15 cellular contexts compared by ENCODE assay signal in the genomic region with DNA sequence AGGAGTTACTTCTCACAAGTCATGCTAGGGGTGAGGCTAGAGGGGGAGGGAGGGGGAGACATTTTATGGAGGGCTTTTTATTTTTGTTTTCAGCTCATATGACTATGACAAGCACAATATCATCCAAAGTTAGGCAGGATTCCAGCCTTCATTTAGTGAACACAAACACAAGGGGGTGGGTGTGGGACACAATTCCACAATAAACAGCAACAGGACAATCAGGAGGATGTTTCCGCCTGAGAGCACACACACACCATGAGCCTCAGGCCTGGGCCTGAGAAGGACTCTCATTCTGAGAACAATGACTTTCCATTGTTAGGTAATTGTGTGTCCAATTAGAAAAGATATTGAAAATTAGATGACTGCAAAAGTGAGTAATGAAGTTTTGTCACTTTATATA.
DNase-seq lines count a peak whose midpoint lies in the region; ATAC-seq and TF ChIP-seq lines count a peak whose summit lies in the region.
"Had no signal": no experiment of that assay in that cellular context is flagged by ENCODE, and none has a peak within 500 bp of the region (broad histone marks: within the 10 kb centered on the region; RNA-seq: fewer than 3 reads in every experiment).

No MANE protein-coding gene starts in this region.

- peaks cover 50% of the 10 kb centered on the region for H3K4me1 ChIP-seq in A673 (ENCODE audit: insufficient read depth, low read length, poor library complexity, severe bottlenecking)
- H3K4me1 ChIP-seq: uterus had no signal

- POLR2A ChIA-PET in A673 (lab: Charles Lee; ENCODE audit: low non-redundant PET): no interaction called here
- POLR2A ChIA-PET in CD4-positive, alpha-beta T cell (lab: Charles Lee): no interaction called here
- POLR2A ChIA-PET in activated CD4-positive, alpha-beta memory T cell treated with anti-CD3 and anti-CD28 coated beads for 36 hours (lab: Charles Lee): interaction anchor here (0.6 to 1.0 kb wide), 2 partner anchors 63 to 149 kb away, joined by 3 read pairs; no protein-coding TSS in a partner anchor

- no peaks in the 10 kb centered on the region for H3K9me3 ChIP-seq in A673 (ENCODE audit: low read depth, low read length, poor library complexity, severe bottlenecking)
- H3K9me3 ChIP-seq in CD4-positive, alpha-beta T cell (ENCODE audit: control insufficient read depth, low read length): no peaks in the 10 kb centered on the region
- H3K9me3 ChIP-seq: BLaER1, stomach, uterus had no signal

- no peak for ATAC-seq in CD4-positive, alpha-beta T cell (ENCODE audit: poor library complexity)
- ATAC-seq in GM21447 (IDR thresholded peaks at IDR 0.05; ENCODE audit: unreplicated experiment) (no peak), GM18517 (IDR thresholded peaks at IDR 0.05; ENCODE audit: unreplicated experiment) (no peak)

- DNase-seq in A673 (ENCODE audit: low spot score): no peak
- DNase-seq in CD4-positive, alpha-beta T cell: no peak
- DNase-seq in activated CD4-positive, alpha-beta memory T cell treated with anti-CD3 and anti-CD28 coated beads for 36 hours: no peak
- DNase-seq in globus pallidus (ENCODE audit: low spot score): peak; percentile 25
- DNase-seq in epidermal melanocyte (ENCODE audit: insufficient read length, low spot score): no peak
- no peak for DNase-seq in SHP77 (lab: John Stamatoyannopoulos, UW)
- DNase-seq: NCI-H446, OCI-M1, small intestine, stomach, uterus had no signal

- intact Hi-C loops in A673 (cut with micrococcal nuclease; ENCODE audit: unreplicated experiment): no loop called here
- intact Hi-C loops in CD4-positive, alpha-beta T cell (cut with DNase I, micrococcal nuclease): no loop called here
- intact Hi-C loops in activated CD4-positive, alpha-beta memory T cell treated with anti-CD3 and anti-CD28 coated beads for 36 hours (cut with micrococcal nuclease): no loop called here

- no peak overlapping the region for H3K4me3 Mint-ChIP-seq in CD4-positive, alpha-beta T cell
- no peak overlapping the region for H3K4me3 Mint-ChIP-seq in activated CD4-positive, alpha-beta memory T cell treated with anti-CD3 and anti-CD28 coated beads for 36 hours

- CTCF ChIA-PET in A673 (lab: Charles Lee): no interaction called here
- CTCF ChIA-PET in CD4-positive, alpha-beta T cell (lab: Charles Lee): no interaction called here
- CTCF ChIA-PET in activated CD4-positive, alpha-beta memory T cell treated with anti-CD3 and anti-CD28 coated beads for 36 hours (lab: Charles Lee): no interaction called here

- H3K4me1 Mint-ChIP-seq in CD4-positive, alpha-beta T cell (ENCODE audit: low read depth): peaks cover 64% of the 10 kb centered on the region
- H3K4me1 Mint-ChIP-seq in activated CD4-positive, alpha-beta memory T cell treated with anti-CD3 and anti-CD28 coated beads for 36 hours (ENCODE audit: low read depth): peaks cover 51% of the 10 kb centered on the region

- no peaks in the 10 kb centered on the region for H3K9me3 Mint-ChIP-seq in CD4-positive, alpha-beta T cell
- H3K9me3 Mint-ChIP-seq in activated CD4-positive, alpha-beta memory T cell treated with anti-CD3 and anti-CD28 coated beads for 36 hours: no peaks in the 10 kb centered on the region

- no peaks in the 10 kb centered on the region for H3K27me3 ChIP-seq in A673 (replicated peaks; ENCODE audit: insufficient read depth, low read depth, low read length, poor library complexity)
- no peaks in the 10 kb centered on the region for H3K27me3 ChIP-seq in CD4-positive, alpha-beta T cell (ENCODE audit: control insufficient read depth, insufficient read depth, low read length)
- H3K27me3 ChIP-seq: BLaER1, stomach, uterus had no signal

- H3K27ac Mint-ChIP-seq in CD4-positive, alpha-beta T cell: peak overlapping the region; percentile 74
- peak overlapping the region; percentile 88 for H3K27ac Mint-ChIP-seq in activated CD4-positive, alpha-beta memory T cell treated with anti-CD3 and anti-CD28 coated beads for 36 hours

- H3K27ac ChIP-seq in A673 (ENCODE audit: low read depth, low read length, poor library complexity, severe bottlenecking): peak overlapping the region; percentile 26
- no peak overlapping the region for H3K27ac ChIP-seq in CD4-positive, alpha-beta T cell (ENCODE audit: low read depth, low read length)
- H3K27ac ChIP-seq: BLaER1, stomach, uterus had no signal

- BruUV-seq in A673 (replicated peaks; lab: Mats Ljungman, UMichigan): no TSS peak

- no peak overlapping the region for H3K4me3 ChIP-seq in A673 (ENCODE audit: low read depth, low read length, poor library complexity, severe bottlenecking)
- H3K4me3 ChIP-seq: BLaER1, SK-N-MC, stomach, uterus had no signal

- no peaks in the 10 kb centered on the region for H3K27me3 Mint-ChIP-seq in CD4-positive, alpha-beta T cell
- H3K27me3 Mint-ChIP-seq in activated CD4-positive, alpha-beta memory T cell treated with anti-CD3 and anti-CD28 coated beads for 36 hours: no peaks in the 10 kb centered on the region

- no peak for TF ChIP-seq CTCF in A673 (conservative IDR thresholded peaks at IDR 0.05; ENCODE audit: low read depth, low read length)
- TF ChIP-seq CTCF in CD4-positive, alpha-beta T cell (IDR thresholded peaks at IDR 0.05): no peak

- peaks cover 95% of the 10 kb centered on the region for H3K36me3 Mint-ChIP-seq in CD4-positive, alpha-beta T cell (ENCODE audit: low read depth)
- H3K36me3 Mint-ChIP-seq in activated CD4-positive, alpha-beta memory T cell treated with anti-CD3 and anti-CD28 coated beads for 36 hours: peaks cover 56% of the 10 kb centered on the region

- no peaks in the 10 kb centered on the region for H3K36me3 ChIP-seq in A673 (ENCODE audit: insufficient read depth, low read length, poor library complexity, severe bottlenecking)
- H3K36me3 ChIP-seq: BLaER1, uterus had no signal
